Comparison of ENCODE assay signal across 11 cellular contexts in the genomic region with DNA sequence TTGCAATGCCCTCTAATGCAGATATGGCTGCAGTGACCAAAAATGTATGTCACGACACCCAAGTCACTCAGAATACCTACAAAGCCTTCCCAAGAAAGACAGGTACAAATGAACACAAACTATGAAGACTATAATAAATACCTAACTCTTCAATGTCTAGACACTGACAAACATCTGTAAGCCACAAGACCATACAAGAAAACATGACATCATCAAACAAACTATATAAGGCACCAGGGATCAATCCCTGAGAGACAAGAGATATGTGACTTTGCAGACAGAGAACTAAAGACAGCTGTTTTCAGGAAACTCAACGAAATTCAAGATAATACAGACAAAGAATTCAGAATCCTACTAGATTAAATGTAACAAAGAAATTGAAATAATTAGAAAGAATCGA.
"Had no signal": no experiment of that assay in that cellular context is flagged by ENCODE, and none has a peak within 500 bp of the region (broad histone marks: within the 10 kb centered on the region; RNA-seq: fewer than 3 reads in every experiment).

No MANE protein-coding gene starts in this region.

- FAIRE-seq: H1, H54 had no signal

- H3K36me3 ChIP-seq: HAP-1 had no signal

- H3K4me1 ChIP-seq: HAP-1 had no signal

- H2AFZ ChIP-seq: GM23248, GM23338 had no signal

- ATAC-seq: GM23338, HCT116 had no signal

- H3K9me3 ChIP-seq: HAP-1 had no signal

- DNase-seq: GM23248, GOT3, H7, H9, HCEC 1CT, HFFc6 had no signal

- H3K27ac ChIP-seq: GM23248 had no signal

- H3K4me3 ChIP-seq: GM23248, GM23338, HAP-1 had no signal

- H3K4me2 ChIP-seq: GM23338 had no signal

- H3K9ac ChIP-seq: GM23248 had no signal
